In the genomic region with DNA sequence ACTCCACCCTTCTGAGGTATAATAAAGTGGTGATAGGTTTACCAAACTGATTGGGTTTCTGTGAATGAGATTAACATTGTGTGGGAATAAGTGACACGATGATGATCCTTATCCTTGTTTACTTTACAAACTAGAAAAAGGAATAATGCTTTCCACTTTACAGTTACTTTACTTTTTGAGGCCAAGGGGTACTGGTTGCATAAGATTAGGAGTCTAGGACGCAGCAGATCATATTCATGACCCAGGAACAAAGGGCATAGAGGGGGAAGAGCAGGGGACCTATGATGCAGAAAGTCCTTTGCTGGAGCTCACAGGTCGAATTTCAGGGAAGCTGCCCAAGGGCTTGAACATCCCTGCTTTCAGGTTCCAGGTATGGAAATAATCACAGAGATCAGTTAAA, we compare ENCODE assay signal across 16 cellular contexts. TPM values are rescaled to one million over a fixed set of nuclear protein-coding genes. Genes with fewer than 3 reads are reported as not detected.
A peak's percentile ranks its signal among the peaks of the same experiment; 100 is the strongest.
DNase-seq lines count a peak whose midpoint lies in the region; ATAC-seq and TF ChIP-seq lines count a peak whose summit lies in the region.
"Had no signal": no experiment of that assay in that cellular context is flagged by ENCODE, and none has a peak within 500 bp of the region (broad histone marks: within the 10 kb centered on the region; RNA-seq: fewer than 3 reads in every experiment).

No MANE protein-coding gene starts in this region.

- TF ChIP-seq CTCF in fibroblast of lung (conservative IDR thresholded peaks at IDR 0.05 in 1 of 2, IDR thresholded peaks at IDR 0.05 in 1 of 2; ENCODE audit: low read depth in 1 of 2, low read length in 2 of 2) (no peak), neural progenitor cell (IDR thresholded peaks at IDR 0.05) (no peak)

- H3K79me2 ChIP-seq in fibroblast of lung (ENCODE audit: control insufficient read depth, insufficient read depth, low read length) (no peaks in the 10 kb centered on the region), neural progenitor cell (ENCODE audit: low read depth) (no peaks in the 10 kb centered on the region)

- peaks cover 12% of the 10 kb centered on the region for H3K4me1 ChIP-seq in fibroblast of lung (ENCODE audit: control insufficient read depth, extremely low read depth, insufficient read depth, low read length)
- peaks cover 33% of the 10 kb centered on the region for H3K4me1 ChIP-seq in neural progenitor cell
- H3K4me1 ChIP-seq in aorta (ENCODE audit: control insufficient read depth in 1 of 2, insufficient read depth in 2 of 2, low read length in 2 of 2): peaks cover 4% of the 10 kb centered on the region in 2 donors

- CTCF ChIA-PET in activated CD8-positive, alpha-beta memory T cell treated with anti-CD3 and anti-CD28 coated beads, Interleukin-2, amount 10 ng/mL, durations not matched to agents 7 days and 5 days (lab: Charles Lee): interaction anchor here (0.5 to 1.0 kb wide), 2 partner anchors 21 to 610 kb away, joined by 3 to 5 read pairs; a partner anchor contains a TSS

- H3K36me3 ChIP-seq in fibroblast of lung (ENCODE audit: control insufficient read depth, insufficient read depth, low read length) (no peaks in the 10 kb centered on the region), neural progenitor cell (no peaks in the 10 kb centered on the region), aorta (ENCODE audit: control insufficient read depth in 1 of 2, insufficient read depth in 2 of 2, low read length in 1 of 2) (peaks cover 0 to under 1% of the 10 kb centered on the region in 2 donors)

- H3K27ac Mint-ChIP-seq in activated CD8-positive, alpha-beta memory T cell treated with anti-CD3 and anti-CD28 coated beads, Interleukin-2, amount 10 ng/mL, durations not matched to agents 7 days and 5 days: peak overlapping the region; percentile 65
- H3K27ac Mint-ChIP-seq in neural progenitor cell: peak overlapping the region; percentile 61
- H3K27ac Mint-ChIP-seq: dendritic cell treated with granulocyte-macrophage colony-stimulating factor and Interleukin-4, amounts not matched to agents 40 ng/mL and 50 ng/mL, for 4 days had no signal

- no peaks in the 10 kb centered on the region for H4K20me1 ChIP-seq in fibroblast of lung (ENCODE audit: control insufficient read depth, extremely low read depth, insufficient read depth, low read length)
- H4K20me1 ChIP-seq in neural progenitor cell (ENCODE audit: low read depth): no peaks in the 10 kb centered on the region

- peak overlapping the region; percentile 4 for H2AFZ ChIP-seq in fibroblast of lung (ENCODE audit: low read length)
- H2AFZ ChIP-seq in neural progenitor cell (replicated peaks): no peak overlapping the region

- H3K9me3 ChIP-seq in fibroblast of lung (ENCODE audit: control insufficient read depth, insufficient read depth, low read depth, low read length) (no peaks in the 10 kb centered on the region), neural progenitor cell (ENCODE audit: low read depth) (no peaks in the 10 kb centered on the region), aorta (ENCODE audit: control insufficient read depth, low read length) (no peaks in the 10 kb centered on the region)
- H3K9me3 ChIP-seq: SK-N-SH had no signal

- H3K9ac ChIP-seq in fibroblast of lung (ENCODE audit: insufficient read depth, low read length) (no peak overlapping the region), neural progenitor cell (no peak overlapping the region)
- H3K9ac ChIP-seq: SK-N-SH had no signal

- H3K4me2 ChIP-seq in fibroblast of lung (ENCODE audit: extremely low read depth, insufficient read depth, low read length): peak overlapping the region; percentile 61
- peak overlapping the region; percentile 20 for H3K4me2 ChIP-seq in neural progenitor cell
- H3K4me2 ChIP-seq: SK-N-SH had no signal

- H3K9me3 Mint-ChIP-seq in activated CD8-positive, alpha-beta memory T cell treated with anti-CD3 and anti-CD28 coated beads, Interleukin-2, amount 10 ng/mL, durations not matched to agents 7 days and 5 days (ENCODE audit: low read depth): peaks cover 1% of the 10 kb centered on the region
- H3K9me3 Mint-ChIP-seq in neural progenitor cell: peaks cover 3% of the 10 kb centered on the region
- H3K9me3 Mint-ChIP-seq: CD8-positive, alpha-beta T cell; dendritic cell treated with granulocyte-macrophage colony-stimulating factor and Interleukin-4, amounts not matched to agents 40 ng/mL and 50 ng/mL, for 4 days had no signal

- H3K27ac ChIP-seq in fibroblast of lung (ENCODE audit: insufficient read depth, low read length): no peak overlapping the region
- H3K27ac ChIP-seq in neural progenitor cell: no peak overlapping the region
- H3K27ac ChIP-seq in aorta (ENCODE audit: low read depth in 1 of 2, low read length in 2 of 2): peak overlapping the region; percentile 71 to 76

- peaks cover 41% of the 10 kb centered on the region for H3K4me1 Mint-ChIP-seq in activated CD8-positive, alpha-beta memory T cell treated with anti-CD3 and anti-CD28 coated beads, Interleukin-2, amount 10 ng/mL, durations not matched to agents 7 days and 5 days
- H3K4me1 Mint-ChIP-seq in neural progenitor cell: peaks cover 36% of the 10 kb centered on the region

- intact Hi-C loops in aorta (cut with DNase I): no loop called here

- H3K27me3 ChIP-seq in fibroblast of lung (ENCODE audit: control insufficient read depth, insufficient read depth, low read length) (no peaks in the 10 kb centered on the region), neural progenitor cell (no peaks in the 10 kb centered on the region), aorta (ENCODE audit: control insufficient read depth in 1 of 2, insufficient read depth in 2 of 2, low read length in 1 of 2) (no peaks in the 10 kb centered on the region)

- H3K4me3 ChIP-seq in fibroblast of lung (replicated peaks in 1 of 4; ENCODE audit: control extremely low read depth in 1 of 4, insufficient read depth in 1 of 4, low read depth in 3 of 4, low read length in 4 of 4) (peak overlapping the region; percentile 0 to 32 (median 12)), neural progenitor cell (no peak overlapping the region), aorta (ENCODE audit: low read length in 2 of 2) (no peak overlapping the region)

- H3F3A ChIP-seq in neural progenitor cell (ENCODE audit: low read depth): no peaks in the 10 kb centered on the region

- H3K4me3 Mint-ChIP-seq in activated CD8-positive, alpha-beta memory T cell treated with anti-CD3 and anti-CD28 coated beads, Interleukin-2, amount 10 ng/mL, durations not matched to agents 7 days and 5 days: no peak overlapping the region
- H3K4me3 Mint-ChIP-seq in neural progenitor cell: no peak overlapping the region
- H3K4me3 Mint-ChIP-seq: dendritic cell treated with granulocyte-macrophage colony-stimulating factor and Interleukin-4, amounts not matched to agents 40 ng/mL and 50 ng/mL, for 4 days had no signal

- H3K27me3 Mint-ChIP-seq in activated CD8-positive, alpha-beta memory T cell treated with anti-CD3 and anti-CD28 coated beads, Interleukin-2, amount 10 ng/mL, durations not matched to agents 7 days and 5 days: no peaks in the 10 kb centered on the region
- peaks cover 5% of the 10 kb centered on the region for H3K27me3 Mint-ChIP-seq in neural progenitor cell (ENCODE audit: insufficient read depth, low read depth)
- H3K27me3 Mint-ChIP-seq: dendritic cell treated with granulocyte-macrophage colony-stimulating factor and Interleukin-4, amounts not matched to agents 40 ng/mL and 50 ng/mL, for 4 days; stimulated activated naive CD8-positive, alpha-beta T cell treated with anti-CD3 and anti-CD28 coated beads, Interleukin-15, Interleukin-2, amounts not matched to agents 100 ng/mL and 50 ng/mL, for 24 hours had no signal

- peaks cover 10% of the 10 kb centered on the region for H3K36me3 Mint-ChIP-seq in activated CD8-positive, alpha-beta memory T cell treated with anti-CD3 and anti-CD28 coated beads, Interleukin-2, amount 10 ng/mL, durations not matched to agents 7 days and 5 days
- H3K36me3 Mint-ChIP-seq in neural progenitor cell: no peaks in the 10 kb centered on the region

- no peak for DNase-seq in activated CD8-positive, alpha-beta memory T cell treated with anti-CD3 and anti-CD28 coated beads, Interleukin-2, amount 10 ng/mL, durations not matched to agents 7 days and 5 days
- DNase-seq in activated CD8-positive, alpha-beta memory T cell treated with anti-CD3 and anti-CD28 coated beads for 24 hours: no peak
- DNase-seq in fibroblast of lung (ENCODE audit: low read depth in 2 of 2) (no peak), neural progenitor cell (ENCODE audit: low spot score) (no peak), aorta (no peak), epidermal melanocyte (ENCODE audit: insufficient read length, low spot score) (no peak)
- no peak for DNase-seq in activated CD4-positive, CD25-positive, alpha-beta regulatory T cell treated with anti-CD3 and anti-CD28 coated beads, Interleukin-2, amount 50 U/mL, for 72 hours
- DNase-seq: activated effector memory CD4-positive, alpha-beta T cell treated with anti-CD3 and anti-CD28 coated beads, Interleukin-2, amount 50 U/mL, for 16 hours; CD8-positive, alpha-beta T cell; Karpas-422; NCI-H1436; nucleus accumbens; SK-N-SH had no signal

- no peak for ATAC-seq in activated CD8-positive, alpha-beta memory T cell treated with anti-CD3 and anti-CD28 coated beads, Interleukin-2, amount 10 ng/mL, durations not matched to agents 7 days and 5 days
- ATAC-seq in aorta (ENCODE audit: low FRiP score) (no peak), HG03354 (IDR thresholded peaks at IDR 0.05; ENCODE audit: poor library complexity, severe bottlenecking, unreplicated experiment) (no peak)

- 76% methylated on average over 3 of the region's 3 CpGs for WGBS in aorta, 2 donors

RNA-seq across cellular contexts. Expression of a gene that starts 20.4 kb away (rescaled TPM):
- total RNA-seq in activated CD8-positive, alpha-beta memory T cell treated with anti-CD3 and anti-CD28 coated beads, Interleukin-2, amount 10 ng/mL, durations not matched to agents 7 days and 5 days: 10 to 100 TPM; 15.8 to 16.7 TPM
- 32.1 and 32.4 TPM in 2 replicates for total RNA-seq in fibroblast of lung
- 9.5 and 9.7 TPM in 2 replicates for polyA plus RNA-seq in fibroblast of lung
- polyA plus RNA-seq in fibroblast of lung (2012): 9.7 and 10.6 TPM in 2 replicates
- polyA minus RNA-seq in fibroblast of lung (ENCODE audit: low replicate concordance): 20.0 and 26.2 TPM in 2 replicates
- 32.5 and 32.9 TPM in 2 replicates for total RNA-seq in neural progenitor cell (ENCODE audit: low replicate concordance)
- 10 to 100 TPM; 17.3 to 25.1 TPM for total RNA-seq in aorta
- 1 to 10 TPM; 5.3 to 6.6 TPM for polyA plus RNA-seq in aorta

Comparison
In these comparisons a context has a peak if more than half of its experiments do, and no peak if none do; other contexts are left out.
1. H3K27ac ChIP-seq: peak in aorta (2 of 2); none in fibroblast of lung (single experiment) and neural progenitor cell (single experiment).
2. H3K4me3 ChIP-seq: peak in fibroblast of lung (4 of 4); none in neural progenitor cell (single experiment) and aorta (0 of 2).